Comparison of ENCODE assay signal across 23 cellular contexts in the genomic region with DNA sequence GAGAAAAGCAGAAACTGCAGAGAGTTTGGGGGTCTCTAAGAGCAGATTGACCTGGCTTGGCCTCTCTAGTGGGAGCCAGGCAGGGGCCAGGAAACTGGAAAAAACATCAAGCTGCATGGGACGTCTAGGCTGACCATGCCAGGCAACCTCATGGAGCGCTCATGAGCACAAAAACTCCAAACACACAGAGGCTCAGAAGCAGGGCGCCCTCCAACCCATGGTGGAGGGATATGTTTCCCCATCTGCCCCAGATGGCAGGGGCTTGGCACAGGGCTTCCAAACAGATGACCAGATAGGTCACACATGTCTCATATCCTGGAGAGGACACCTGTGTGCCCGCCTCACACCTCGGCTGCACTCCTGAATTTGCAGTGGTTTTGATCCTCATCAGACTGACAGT.
"Had no signal": no experiment of that assay in that cellular context is flagged by ENCODE, and none has a peak within 500 bp of the region (broad histone marks: within the 10 kb centered on the region; RNA-seq: fewer than 3 reads in every experiment).

No MANE protein-coding gene starts in this region.

- DNase-seq: IMR-90, Karpas-422, KG1, MG63, NCI-H1092 treated with DMSO at 0.1 percent for 48 hours, NCI-H1436, NCI-H187, NCI-H2029, NCI-H2081 treated with DMSO at 0.1 percent for 48 hours, NCI-H2171, NCI-H226, NCI-H446, NCI-H510A, NCI-H524 treated with DMSO at 0.1 percent for 48 hours, NCI-H69, NCI-H774, Right ventricle myocardium superior, RPMI8226, SIG-M5 had no signal

- FAIRE-seq: HepG2, RCC 7860 had no signal

- H3K36me3 ChIP-seq: MG63, SJSA1 had no signal

- H3K4me3 ChIP-seq: MG63, SJSA1, SK-N-MC had no signal

- H3K27me3 ChIP-seq: MG63, SJSA1 had no signal

- H3K27ac ChIP-seq: SJSA1, SK-N-MC had no signal

- H3K9me3 ChIP-seq: MG63, SJSA1 had no signal
